24 cellular contexts compared by ENCODE assay signal in genomic region chr5:80059354-80059980, GRCh38.
"Had no signal": no experiment of that assay in that cellular context is flagged by ENCODE, and none has a peak within 500 bp of the region (broad histone marks: within the 10 kb centered on the region; RNA-seq: fewer than 3 reads in every experiment).

No MANE protein-coding gene starts in this region.

- H3K4me1 ChIP-seq: body of pancreas, esophagus muscularis mucosa, gastroesophageal sphincter, parathyroid adenoma, right lobe of liver, vagina had no signal

- H3K27me3 ChIP-seq: body of pancreas, cardiac muscle cell, esophagus muscularis mucosa, gastroesophageal sphincter, neutrophil, right lobe of liver, vagina had no signal

- DNase-seq: activated CD4-positive, alpha-beta memory T cell treated with anti-CD3 and anti-CD28 coated beads, Interleukin-2, amount 10 ng/mL, durations not matched to agents 7 days and 5 days; activated CD4-positive, alpha-beta T cell treated with anti-CD3 and anti-CD28 coated beads, Interleukin-2, amount 10 ng/mL, durations not matched to agents 24 days and 14 days; activated naive CD8-positive, alpha-beta T cell treated with anti-CD3 and anti-CD28 coated beads, Interleukin-2, amount 10 ng/mL, durations not matched to agents 7 days and 5 days; anterior cingulate cortex; body of pancreas; dermis blood vessel endothelial cell; effector memory CD4-positive, alpha-beta T cell; head of caudate nucleus; left ventricle myocardium superior; midbrain; right lobe of liver; stimulated activated CD4-positive, alpha-beta T cell treated with anti-CD3 and anti-CD28 coated beads, Interleukin-15, amount 100 ng/mL, for 24 hours had no signal

- H3K27ac ChIP-seq: body of pancreas, cardiac muscle cell, esophagus muscularis mucosa, gastroesophageal sphincter, neutrophil, parathyroid adenoma, right lobe of liver, thoracic aorta, vagina, VCaP had no signal

- ATAC-seq: activated CD4-positive, CD25-positive, alpha-beta regulatory T cell treated with anti-CD3 and anti-CD28 coated beads, Interleukin-2, amount 50 U/mL, for 24 hours; body of pancreas; gastroesophageal sphincter; left ventricle myocardium superior; natural killer cell treated with Interleukin-12 subunit alpha and Interleukin-12 subunit beta and Interleukin-15 and Interleukin-18, amount 100 ng/mL, for 72 hours; right lobe of liver; stimulated activated memory B cell treated with anti-CD40 and anti-IgM and Interleukin-4, amounts not matched to agents 10 μg/mL and 1 μg/mL and 100 μg/mL, for 72 hours had no signal

- H3K9me3 ChIP-seq: body of pancreas, esophagus muscularis mucosa, gastroesophageal sphincter, neutrophil, right lobe of liver, thoracic aorta, vagina had no signal

- H3K4me3 ChIP-seq: body of pancreas, cardiac muscle cell, esophagus muscularis mucosa, gastroesophageal sphincter, right lobe of liver, smooth muscle cell, thoracic aorta, vagina had no signal

- H3K36me3 ChIP-seq: cardiac muscle cell, esophagus muscularis mucosa, gastroesophageal sphincter, neutrophil, right lobe of liver, thoracic aorta, vagina had no signal
